9 cellular contexts compared by ENCODE assay signal in the genomic region with DNA sequence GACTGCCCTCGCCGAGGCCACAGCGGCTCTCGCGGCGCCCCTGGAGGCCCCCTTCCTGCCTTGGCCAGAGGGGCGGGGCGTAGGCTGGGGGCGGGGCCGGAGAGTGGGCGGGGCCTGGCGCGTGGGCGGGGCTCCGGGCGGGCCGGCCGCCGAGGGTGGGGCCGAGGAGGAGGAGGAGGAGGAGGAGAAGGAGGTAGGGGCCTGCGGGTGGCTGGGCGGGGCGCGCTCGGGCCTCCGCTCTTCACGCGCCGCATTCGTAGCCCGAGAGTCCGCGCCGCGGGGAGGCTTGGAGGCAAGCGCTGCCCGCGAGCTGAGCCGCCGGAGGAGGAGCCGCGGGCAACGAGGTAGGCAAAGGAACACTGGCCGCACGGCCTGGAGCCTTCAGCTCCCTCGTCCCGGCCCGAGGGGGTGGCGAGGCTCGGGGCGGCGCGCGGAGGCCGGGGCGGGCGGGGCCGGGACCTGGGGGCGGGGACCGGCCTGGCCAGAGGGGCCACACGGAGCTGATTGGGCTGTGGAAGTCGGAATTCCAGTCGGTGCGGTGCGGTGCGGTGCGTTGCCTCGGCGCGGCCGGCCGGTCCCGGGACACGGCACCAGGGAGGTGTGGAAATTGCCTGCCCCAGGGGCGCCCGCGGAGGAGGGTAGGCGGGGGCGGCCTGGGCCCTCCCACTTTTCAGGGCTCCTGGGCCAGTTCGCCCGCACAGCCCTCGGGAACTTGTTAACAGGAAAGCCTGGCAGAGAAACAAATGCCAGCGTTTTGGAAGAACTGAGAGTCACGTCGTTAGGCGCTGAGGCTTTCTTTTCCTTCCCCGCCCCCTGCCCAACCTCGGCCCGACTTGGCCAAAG. TPM values are rescaled to one million over a fixed set of nuclear protein-coding genes. Genes with fewer than 3 reads are reported as not detected.
DNase-seq lines count a peak whose midpoint lies in the region; ATAC-seq lines count a peak whose summit lies in the region.
"Had no signal": no experiment of that assay in that cellular context is flagged by ENCODE, and none has a peak within 500 bp of the region (broad histone marks: within the 10 kb centered on the region; RNA-seq: fewer than 3 reads in every experiment).

A gene with protein sequence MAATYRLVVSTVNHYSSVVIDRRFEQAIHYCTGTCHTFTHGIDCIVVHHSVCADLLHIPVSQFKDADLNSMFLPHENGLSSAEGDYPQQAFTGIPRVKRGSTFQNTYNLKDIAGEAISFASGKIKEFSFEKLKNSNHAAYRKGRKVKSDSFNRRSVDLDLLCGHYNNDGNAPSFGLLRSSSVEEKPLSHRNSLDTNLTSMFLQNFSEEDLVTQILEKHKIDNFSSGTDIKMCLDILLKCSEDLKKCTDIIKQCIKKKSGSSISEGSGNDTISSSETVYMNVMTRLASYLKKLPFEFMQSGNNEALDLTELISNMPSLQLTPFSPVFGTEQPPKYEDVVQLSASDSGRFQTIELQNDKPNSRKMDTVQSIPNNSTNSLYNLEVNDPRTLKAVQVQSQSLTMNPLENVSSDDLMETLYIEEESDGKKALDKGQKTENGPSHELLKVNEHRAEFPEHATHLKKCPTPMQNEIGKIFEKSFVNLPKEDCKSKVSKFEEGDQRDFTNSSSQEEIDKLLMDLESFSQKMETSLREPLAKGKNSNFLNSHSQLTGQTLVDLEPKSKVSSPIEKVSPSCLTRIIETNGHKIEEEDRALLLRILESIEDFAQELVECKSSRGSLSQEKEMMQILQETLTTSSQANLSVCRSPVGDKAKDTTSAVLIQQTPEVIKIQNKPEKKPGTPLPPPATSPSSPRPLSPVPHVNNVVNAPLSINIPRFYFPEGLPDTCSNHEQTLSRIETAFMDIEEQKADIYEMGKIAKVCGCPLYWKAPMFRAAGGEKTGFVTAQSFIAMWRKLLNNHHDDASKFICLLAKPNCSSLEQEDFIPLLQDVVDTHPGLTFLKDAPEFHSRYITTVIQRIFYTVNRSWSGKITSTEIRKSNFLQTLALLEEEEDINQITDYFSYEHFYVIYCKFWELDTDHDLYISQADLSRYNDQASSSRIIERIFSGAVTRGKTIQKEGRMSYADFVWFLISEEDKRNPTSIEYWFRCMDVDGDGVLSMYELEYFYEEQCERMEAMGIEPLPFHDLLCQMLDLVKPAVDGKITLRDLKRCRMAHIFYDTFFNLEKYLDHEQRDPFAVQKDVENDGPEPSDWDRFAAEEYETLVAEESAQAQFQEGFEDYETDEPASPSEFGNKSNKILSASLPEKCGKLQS (N-terminal part only) (plus strand): TSS at position 223 of the 843 bp plus-strand sequence. CDS start 35,771 bp downstream, outside the sequence.

- no peaks in the 10 kb centered on the region for H3K36me3 Mint-ChIP-seq in dendritic cell treated with granulocyte-macrophage colony-stimulating factor and Interleukin-4, amounts not matched to agents 40 ng/mL and 50 ng/mL, for 4 days (ENCODE audit: low read depth)

- peaks cover 18% of the 10 kb centered on the region for H3K4me1 Mint-ChIP-seq in dendritic cell treated with granulocyte-macrophage colony-stimulating factor and Interleukin-4, amounts not matched to agents 40 ng/mL and 50 ng/mL, for 4 days (ENCODE audit: low read depth)

- DNase-seq in SIG-M5 treated with dmso at 0.1 percent for 504 hours (lab: John Stamatoyannopoulos, UW; ENCODE audit: unreplicated experiment), result peak; percentile 34
- no peak for DNase-seq in SIG-M5 (lab: John Stamatoyannopoulos, UW)
- peak; percentile 28 for DNase-seq in NCI-H446 treated with DMSO at 0.1 percent for 48 hours (lab: John Stamatoyannopoulos, UW)
- DNase-seq in activated CD4-positive, alpha-beta T cell treated with anti-CD3 and anti-CD28 coated beads, Interleukin-2, amount 50 U/mL, for 48 hours, result peak; percentile 62 to 64
- peak; percentile 85 for DNase-seq in left lobe of liver (ENCODE audit: low spot score)
- DNase-seq in stimulated activated CD4-positive, alpha-beta T cell treated with anti-CD3 and anti-CD28 coated beads, Interleukin-1b, Interleukin-23, amount 100 ng/mL, for 4 hours (ENCODE audit: low read depth in 2 of 2), result peak; percentile 39 to 55
- DNase-seq: DND-41 had no signal

- intact Hi-C loops in dendritic cell treated with granulocyte-macrophage colony-stimulating factor and Interleukin-4, amounts not matched to agents 40 ng/mL and 50 ng/mL, for 4 days (cut with micrococcal nuclease), result loop anchor here (2.0 kb wide), 1 partner anchor 231 kb away; a partner anchor contains a TSS

- H3K27me3 Mint-ChIP-seq in dendritic cell treated with granulocyte-macrophage colony-stimulating factor and Interleukin-4, amounts not matched to agents 40 ng/mL and 50 ng/mL, for 4 days, result peaks cover 29% of the 10 kb centered on the region

- ATAC-seq in HG03108 (IDR thresholded peaks at IDR 0.05; ENCODE audit: unreplicated experiment), result peak; percentile 61
- ATAC-seq in left lobe of liver, result peak; percentile 95

- peak within 1 kb of the TSS; percentile 89 for H3K4me3 Mint-ChIP-seq in dendritic cell treated with granulocyte-macrophage colony-stimulating factor and Interleukin-4, amounts not matched to agents 40 ng/mL and 50 ng/mL, for 4 days

- peak within 1 kb of the TSS; percentile 76 for H3K27ac Mint-ChIP-seq in dendritic cell treated with granulocyte-macrophage colony-stimulating factor and Interleukin-4, amounts not matched to agents 40 ng/mL and 50 ng/mL, for 4 days

- H3K9me3 Mint-ChIP-seq in dendritic cell treated with granulocyte-macrophage colony-stimulating factor and Interleukin-4, amounts not matched to agents 40 ng/mL and 50 ng/mL, for 4 days, result peaks cover 18% of the 10 kb centered on the region

RNA-seq across cellular contexts. Expression of the gene that starts here (rescaled TPM):
- 1.5 TPM for total RNA-seq in left lobe of liver
